ENCODE assay signal across 2 cellular contexts in genomic region chr4:93660036-93660435, GRCh38.
TF ChIP-seq lines count a peak whose summit lies in the region.

No MANE protein-coding gene starts in this region.

TF ChIP-seq in SK-N-SH, 30 proteins besides CTCF, POLR2A, EP300 and RAD21 (continued from another document):
- TF ChIP-seq ZBTB33 (IDR thresholded peaks at IDR 0.05; ENCODE audit: borderline replicate concordance, low read depth) (no peak), RFX5 (IDR thresholded peaks at IDR 0.05; ENCODE audit: low read length) (no peak), USF1 (IDR thresholded peaks at IDR 0.05; ENCODE audit: borderline replicate concordance, low read depth) (no peak), YY1 (IDR thresholded peaks at IDR 0.05; ENCODE audit: low read depth) (no peak)

TF ChIP-seq in neural cell, 6 proteins besides CTCF, POLR2A, EP300 and RAD21 (continued from another document):
- TF ChIP-seq REST (IDR thresholded peaks at IDR 0.05; ENCODE audit: borderline replicate concordance) (no peak), TAF1 (IDR thresholded peaks at IDR 0.05; ENCODE audit: low read depth) (no peak), MXI1 (conservative IDR thresholded peaks at IDR 0.05; ENCODE audit: poor library complexity, severe bottlenecking) (no peak), POLR2AphosphoS5 (IDR thresholded peaks at IDR 0.05) (peak; percentile 50)
TF ChIP-seq in neural cell: peak in this region for 1.
